Comparison of ENCODE assay signal across 8 cellular contexts in the genomic region with DNA sequence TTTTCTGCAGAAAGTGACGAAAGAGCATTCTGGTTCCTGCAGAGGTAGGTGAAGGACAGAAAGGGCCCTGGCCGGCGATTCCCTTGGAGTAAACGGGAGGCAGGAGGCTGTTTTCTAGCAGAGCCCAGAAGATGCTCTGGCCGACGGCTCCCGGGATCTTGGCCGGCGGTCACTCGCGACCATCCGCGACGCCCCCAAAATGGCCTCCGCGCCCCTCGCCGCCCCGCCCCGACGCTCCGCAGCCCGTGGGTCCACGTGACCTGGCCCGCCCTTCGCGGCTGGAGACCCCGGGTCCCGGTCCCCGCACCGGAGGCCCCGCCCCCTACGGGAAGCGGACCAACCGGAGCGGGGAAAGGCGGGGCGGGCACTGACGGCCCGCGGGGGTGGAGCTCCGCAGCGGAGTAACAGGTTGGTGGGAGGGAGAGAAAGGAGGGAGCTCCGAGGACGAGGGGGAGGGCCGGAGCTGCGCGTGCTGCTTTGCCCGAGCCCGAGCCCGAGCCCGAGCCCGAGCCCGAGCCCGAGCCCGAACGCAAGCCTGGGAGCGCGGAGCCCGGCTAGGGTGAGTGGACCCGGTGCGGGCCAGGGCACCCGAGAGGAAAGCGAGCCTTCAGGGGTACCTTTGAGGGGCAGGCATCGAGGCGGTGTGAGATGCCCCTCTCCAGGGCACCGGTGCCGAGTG. TPM values are rescaled to one million over a fixed set of nuclear protein-coding genes. Genes with fewer than 3 reads are reported as not detected.
DNase-seq lines count a peak whose midpoint lies in the region; ATAC-seq and TF ChIP-seq lines count a peak whose summit lies in the region.

A gene with protein sequence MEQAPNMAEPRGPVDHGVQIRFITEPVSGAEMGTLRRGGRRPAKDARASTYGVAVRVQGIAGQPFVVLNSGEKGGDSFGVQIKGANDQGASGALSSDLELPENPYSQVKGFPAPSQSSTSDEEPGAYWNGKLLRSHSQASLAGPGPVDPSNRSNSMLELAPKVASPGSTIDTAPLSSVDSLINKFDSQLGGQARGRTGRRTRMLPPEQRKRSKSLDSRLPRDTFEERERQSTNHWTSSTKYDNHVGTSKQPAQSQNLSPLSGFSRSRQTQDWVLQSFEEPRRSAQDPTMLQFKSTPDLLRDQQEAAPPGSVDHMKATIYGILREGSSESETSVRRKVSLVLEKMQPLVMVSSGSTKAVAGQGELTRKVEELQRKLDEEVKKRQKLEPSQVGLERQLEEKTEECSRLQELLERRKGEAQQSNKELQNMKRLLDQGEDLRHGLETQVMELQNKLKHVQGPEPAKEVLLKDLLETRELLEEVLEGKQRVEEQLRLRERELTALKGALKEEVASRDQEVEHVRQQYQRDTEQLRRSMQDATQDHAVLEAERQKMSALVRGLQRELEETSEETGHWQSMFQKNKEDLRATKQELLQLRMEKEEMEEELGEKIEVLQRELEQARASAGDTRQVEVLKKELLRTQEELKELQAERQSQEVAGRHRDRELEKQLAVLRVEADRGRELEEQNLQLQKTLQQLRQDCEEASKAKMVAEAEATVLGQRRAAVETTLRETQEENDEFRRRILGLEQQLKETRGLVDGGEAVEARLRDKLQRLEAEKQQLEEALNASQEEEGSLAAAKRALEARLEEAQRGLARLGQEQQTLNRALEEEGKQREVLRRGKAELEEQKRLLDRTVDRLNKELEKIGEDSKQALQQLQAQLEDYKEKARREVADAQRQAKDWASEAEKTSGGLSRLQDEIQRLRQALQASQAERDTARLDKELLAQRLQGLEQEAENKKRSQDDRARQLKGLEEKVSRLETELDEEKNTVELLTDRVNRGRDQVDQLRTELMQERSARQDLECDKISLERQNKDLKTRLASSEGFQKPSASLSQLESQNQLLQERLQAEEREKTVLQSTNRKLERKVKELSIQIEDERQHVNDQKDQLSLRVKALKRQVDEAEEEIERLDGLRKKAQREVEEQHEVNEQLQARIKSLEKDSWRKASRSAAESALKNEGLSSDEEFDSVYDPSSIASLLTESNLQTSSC (plus strand): TSS at position 431 of the 679 bp plus-strand sequence. CDS start 7,133 bp downstream, outside the sequence.

- peak; percentile 78 for DNase-seq in HuH-7.5 (ENCODE audit: low spot score)
- peak; percentile 76 for DNase-seq in activated T-cell treated with anti-CD3 and anti-CD28 coated beads for 4 hours
- no peak for DNase-seq in epithelial cell of prostate (ENCODE audit: low read depth, low spot score)
- peak; percentile 89 for DNase-seq in mucosa of gallbladder (ENCODE audit: low spot score)
- peak; percentile 71 to 72 for DNase-seq in stimulated activated CD8-positive, alpha-beta memory T cell treated with anti-CD3 and anti-CD28 coated beads, Interleukin-2, amount 100 ng/mL, for 48 hours (ENCODE audit: low read depth in 2 of 2)

- H3K36me3 ChIP-seq in OCI-LY3 (replicated peaks; ENCODE audit: low read depth, low read length) = no peaks in the 10 kb centered on the region

- H2AFZ ChIP-seq in OCI-LY3 (ENCODE audit: low read depth, low read length) = peak within 1 kb of the TSS; percentile 90

- H3K4me3 ChIP-seq in OCI-LY3 (ENCODE audit: low read length) = peak within 1 kb of the TSS; percentile 81

- peaks cover 24% of the 10 kb centered on the region for H3K4me1 ChIP-seq in OCI-LY3 (ENCODE audit: low read length)

- H3K9me3 ChIP-seq in OCI-LY3 (ENCODE audit: insufficient read depth, low read length) = no peaks in the 10 kb centered on the region

- H4K20me1 ChIP-seq in OCI-LY3 (ENCODE audit: insufficient read depth, low read length) = no peaks in the 10 kb centered on the region

- H3K27ac ChIP-seq in C4-2B = peak within 1 kb of the TSS; percentile 89
- no peak within 1 kb of the TSS for H3K27ac ChIP-seq in OCI-LY3 (ENCODE audit: low read length)
- H3K27ac ChIP-seq in epithelial cell of prostate = peak within 1 kb of the TSS; percentile 99

- H3K4me2 ChIP-seq in OCI-LY3 (ENCODE audit: low read length) = peak within 1 kb of the TSS; percentile 98

- TF ChIP-seq CTCF in C4-2B (conservative IDR thresholded peaks at IDR 0.05) (no peak), OCI-LY3 (IDR thresholded peaks at IDR 0.05; ENCODE audit: low read depth, low read length) (no peak)

- ATAC-seq in GM21367 (IDR thresholded peaks at IDR 0.05; ENCODE audit: unreplicated experiment) = peak; percentile 80

- no peaks in the 10 kb centered on the region for H3K79me2 ChIP-seq in OCI-LY3 (ENCODE audit: low read length)

- H3K9ac ChIP-seq in OCI-LY3 (ENCODE audit: low read length) = peak within 1 kb of the TSS; percentile 72

- H3K27me3 ChIP-seq in OCI-LY3 (ENCODE audit: low read depth, low read length) = peaks cover 15% of the 10 kb centered on the region

RNA-seq across cellular contexts. Expression of the gene that starts here (rescaled TPM):
- total RNA-seq in mucosa of gallbladder = 91.9 TPM
